1 cellular context compared by ENCODE assay signal in genomic region chr6:137910424-137910834, GRCh38.
TF ChIP-seq lines count a peak whose summit lies in the region.

No MANE protein-coding gene starts in this region.

TF ChIP-seq in K562, 482 proteins besides CTCF, POLR2A, EP300 and RAD21 (continued from another document and continues in another):
- TF ChIP-seq, protein P1, sequence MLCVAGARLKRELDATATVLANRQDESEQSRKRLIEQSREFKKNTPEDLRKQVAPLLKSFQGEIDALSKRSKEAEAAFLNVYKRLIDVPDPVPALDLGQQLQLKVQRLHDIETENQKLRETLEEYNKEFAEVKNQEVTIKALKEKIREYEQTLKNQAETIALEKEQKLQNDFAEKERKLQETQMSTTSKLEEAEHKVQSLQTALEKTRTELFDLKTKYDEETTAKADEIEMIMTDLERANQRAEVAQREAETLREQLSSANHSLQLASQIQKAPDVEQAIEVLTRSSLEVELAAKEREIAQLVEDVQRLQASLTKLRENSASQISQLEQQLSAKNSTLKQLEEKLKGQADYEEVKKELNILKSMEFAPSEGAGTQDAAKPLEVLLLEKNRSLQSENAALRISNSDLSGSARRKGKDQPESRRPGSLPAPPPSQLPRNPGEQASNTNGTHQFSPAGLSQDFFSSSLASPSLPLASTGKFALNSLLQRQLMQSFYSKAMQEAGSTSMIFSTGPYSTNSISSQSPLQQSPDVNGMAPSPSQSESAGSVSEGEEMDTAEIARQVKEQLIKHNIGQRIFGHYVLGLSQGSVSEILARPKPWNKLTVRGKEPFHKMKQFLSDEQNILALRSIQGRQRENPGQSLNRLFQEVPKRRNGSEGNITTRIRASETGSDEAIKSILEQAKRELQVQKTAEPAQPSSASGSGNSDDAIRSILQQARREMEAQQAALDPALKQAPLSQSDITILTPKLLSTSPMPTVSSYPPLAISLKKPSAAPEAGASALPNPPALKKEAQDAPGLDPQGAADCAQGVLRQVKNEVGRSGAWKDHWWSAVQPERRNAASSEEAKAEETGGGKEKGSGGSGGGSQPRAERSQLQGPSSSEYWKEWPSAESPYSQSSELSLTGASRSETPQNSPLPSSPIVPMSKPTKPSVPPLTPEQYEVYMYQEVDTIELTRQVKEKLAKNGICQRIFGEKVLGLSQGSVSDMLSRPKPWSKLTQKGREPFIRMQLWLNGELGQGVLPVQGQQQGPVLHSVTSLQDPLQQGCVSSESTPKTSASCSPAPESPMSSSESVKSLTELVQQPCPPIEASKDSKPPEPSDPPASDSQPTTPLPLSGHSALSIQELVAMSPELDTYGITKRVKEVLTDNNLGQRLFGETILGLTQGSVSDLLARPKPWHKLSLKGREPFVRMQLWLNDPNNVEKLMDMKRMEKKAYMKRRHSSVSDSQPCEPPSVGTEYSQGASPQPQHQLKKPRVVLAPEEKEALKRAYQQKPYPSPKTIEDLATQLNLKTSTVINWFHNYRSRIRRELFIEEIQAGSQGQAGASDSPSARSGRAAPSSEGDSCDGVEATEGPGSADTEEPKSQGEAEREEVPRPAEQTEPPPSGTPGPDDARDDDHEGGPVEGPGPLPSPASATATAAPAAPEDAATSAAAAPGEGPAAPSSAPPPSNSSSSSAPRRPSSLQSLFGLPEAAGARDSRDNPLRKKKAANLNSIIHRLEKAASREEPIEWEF (CRISPR knock-in tag; IDR thresholded peaks at IDR 0.05) = no peak
- TF ChIP-seq RBM17 (IDR thresholded peaks at IDR 0.05; ENCODE audit: borderline replicate concordance, low read depth, low read length) (no peak), RFX5 (IDR thresholded peaks at IDR 0.05; ENCODE audit: low read depth, low read length) (no peak), CHAMP1 (IDR thresholded peaks at IDR 0.05) (peak; percentile 73), LEF1 (IDR thresholded peaks at IDR 0.05) (peak; percentile 89; the same call in 1 of the 2 replicates), PHB2 (IDR thresholded peaks at IDR 0.05; ENCODE audit: low read depth) (no peak), SMARCA4 (IDR thresholded peaks at IDR 0.05) (peak; percentile 95), GTF2F1 (IDR thresholded peaks at IDR 0.05; ENCODE audit: low read depth, low read length) (no peak), LCOR (CRISPR knock-in tag; IDR thresholded peaks at IDR 0.05) (peak; percentile 81; the same call in 1 of the 2 replicates), TEAD4 (IDR thresholded peaks at IDR 0.05; ENCODE audit: low read length) (peak; percentile 63), TEAD4 (CRISPR knock-in tag; IDR thresholded peaks at IDR 0.05; ENCODE audit: borderline replicate concordance) (no peak), THAP7 (CRISPR knock-in tag; IDR thresholded peaks at IDR 0.05) (no peak), ZNF175 (CRISPR knock-in tag; IDR thresholded peaks at IDR 0.05; ENCODE audit: low read depth) (peak; percentile 92), THAP12 (CRISPR knock-in tag; IDR thresholded peaks at IDR 0.05) (no peak), POU5F1 (IDR thresholded peaks at IDR 0.05; ENCODE audit: borderline replicate concordance, low read depth, low read length, partially characterized antibody) (no peak), SMARCA5 (IDR thresholded peaks at IDR 0.05) (no peak), HBP1 (CRISPR knock-in tag; IDR thresholded peaks at IDR 0.05) (peak; percentile 88), KAT7 (CRISPR knock-in tag; IDR thresholded peaks at IDR 0.05; ENCODE audit: borderline replicate concordance) (no peak), ERF (CRISPR knock-in tag; IDR thresholded peaks at IDR 0.05) (peak; percentile 82; the same call in 1 of the 2 replicates), PML (IDR thresholded peaks at IDR 0.05; ENCODE audit: low read length) (peak; percentile 41; the same call in 1 of the 2 replicates), NFE2 (IDR thresholded peaks at IDR 0.05; ENCODE audit: low read depth) (peak; percentile 100), HSF4 (CRISPR knock-in tag; IDR thresholded peaks at IDR 0.05; ENCODE audit: borderline replicate concordance) (no peak), ZMIZ1 (IDR thresholded peaks at IDR 0.05; ENCODE audit: low read depth in 2 of 2, low read length in 2 of 2) (0 out of 4 replicates have a peak, but pooled peaks of 1 of the 2 experiments have one; percentile 8), NR2F6 (CRISPR knock-in tag; IDR thresholded peaks at IDR 0.05) (no peak), YBX1 (IDR thresholded peaks at IDR 0.05) (no peak), ZFP36 (IDR thresholded peaks at IDR 0.05; ENCODE audit: low read depth, low read length, partially characterized antibody) (peak; percentile 42), BRD9 (IDR thresholded peaks at IDR 0.05; ENCODE audit: low read depth, partially characterized antibody) (peak; percentile 96), ZC3H11A (IDR thresholded peaks at IDR 0.05; ENCODE audit: low read depth, low read length) (no peak), PYGO2 (tag; IDR thresholded peaks at IDR 0.05) (peak; percentile 57; the same call in 1 of the 2 replicates), RBM22 (IDR thresholded peaks at IDR 0.05; ENCODE audit: low read depth, low read length, poor library complexity, severe bottlenecking) (no peak), MCM3 (IDR thresholded peaks at IDR 0.05) (no peak), ZNF24 (IDR thresholded peaks at IDR 0.05) (0 out of 2 replicates have a peak, but pooled peaks have one; percentile 51), BRF1 (IDR thresholded peaks at IDR 0.05; ENCODE audit: borderline replicate concordance, extremely low read depth, insufficient read length) (no peak), E2F3 (CRISPR knock-in tag; IDR thresholded peaks at IDR 0.05) (peak; percentile 56; the same call in 1 of the 2 replicates), BACH1 (tag; IDR thresholded peaks at IDR 0.05) (no peak; the same call in 1 of the 2 replicates), GATAD2B (IDR thresholded peaks at IDR 0.05; ENCODE audit: borderline replicate concordance) (no peak), MAZ (CRISPR knock-in tag; conservative IDR thresholded peaks at IDR 0.05 in 1 of 2, IDR thresholded peaks at IDR 0.05 in 1 of 2) (peak; percentile 83 to 85)
- TF ChIP-seq, protein P2, sequence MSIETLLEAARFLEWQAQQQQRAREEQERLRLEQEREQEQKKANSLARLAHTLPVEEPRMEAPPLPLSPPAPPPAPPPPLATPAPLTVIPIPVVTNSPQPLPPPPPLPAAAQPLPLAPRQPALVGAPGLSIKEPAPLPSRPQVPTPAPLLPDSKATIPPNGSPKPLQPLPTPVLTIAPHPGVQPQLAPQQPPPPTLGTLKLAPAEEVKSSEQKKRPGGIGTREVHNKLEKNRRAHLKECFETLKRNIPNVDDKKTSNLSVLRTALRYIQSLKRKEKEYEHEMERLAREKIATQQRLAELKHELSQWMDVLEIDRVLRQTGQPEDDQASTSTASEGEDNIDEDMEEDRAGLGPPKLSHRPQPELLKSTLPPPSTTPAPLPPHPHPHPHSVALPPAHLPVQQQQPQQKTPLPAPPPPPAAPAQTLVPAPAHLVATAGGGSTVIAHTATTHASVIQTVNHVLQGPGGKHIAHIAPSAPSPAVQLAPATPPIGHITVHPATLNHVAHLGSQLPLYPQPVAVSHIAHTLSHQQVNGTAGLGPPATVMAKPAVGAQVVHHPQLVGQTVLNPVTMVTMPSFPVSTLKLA (conservative IDR thresholded peaks at IDR 0.05) = no peak; a peak in 1 of 4 replicates
- TF ChIP-seq, protein P3, sequence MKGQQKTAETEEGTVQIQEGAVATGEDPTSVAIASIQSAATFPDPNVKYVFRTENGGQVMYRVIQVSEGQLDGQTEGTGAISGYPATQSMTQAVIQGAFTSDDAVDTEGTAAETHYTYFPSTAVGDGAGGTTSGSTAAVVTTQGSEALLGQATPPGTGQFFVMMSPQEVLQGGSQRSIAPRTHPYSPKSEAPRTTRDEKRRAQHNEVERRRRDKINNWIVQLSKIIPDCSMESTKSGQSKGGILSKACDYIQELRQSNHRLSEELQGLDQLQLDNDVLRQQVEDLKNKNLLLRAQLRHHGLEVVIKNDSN (CRISPR knock-in tag; IDR thresholded peaks at IDR 0.05) = no peak
- TF ChIP-seq, protein P4, sequence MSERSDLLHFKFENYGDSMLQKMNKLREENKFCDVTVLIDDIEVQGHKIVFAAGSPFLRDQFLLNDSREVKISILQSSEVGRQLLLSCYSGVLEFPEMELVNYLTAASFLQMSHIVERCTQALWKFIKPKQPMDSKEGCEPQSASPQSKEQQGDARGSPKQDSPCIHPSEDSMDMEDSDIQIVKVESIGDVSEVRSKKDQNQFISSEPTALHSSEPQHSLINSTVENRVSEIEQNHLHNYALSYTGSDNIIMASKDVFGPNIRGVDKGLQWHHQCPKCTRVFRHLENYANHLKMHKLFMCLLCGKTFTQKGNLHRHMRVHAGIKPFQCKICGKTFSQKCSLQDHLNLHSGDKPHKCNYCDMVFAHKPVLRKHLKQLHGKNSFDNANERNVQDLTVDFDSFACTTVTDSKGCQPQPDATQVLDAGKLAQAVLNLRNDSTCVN (CRISPR knock-in tag; IDR thresholded peaks at IDR 0.05) = peak; percentile 26; the same call in 1 of the 2 replicates
- TF ChIP-seq, protein P5, sequence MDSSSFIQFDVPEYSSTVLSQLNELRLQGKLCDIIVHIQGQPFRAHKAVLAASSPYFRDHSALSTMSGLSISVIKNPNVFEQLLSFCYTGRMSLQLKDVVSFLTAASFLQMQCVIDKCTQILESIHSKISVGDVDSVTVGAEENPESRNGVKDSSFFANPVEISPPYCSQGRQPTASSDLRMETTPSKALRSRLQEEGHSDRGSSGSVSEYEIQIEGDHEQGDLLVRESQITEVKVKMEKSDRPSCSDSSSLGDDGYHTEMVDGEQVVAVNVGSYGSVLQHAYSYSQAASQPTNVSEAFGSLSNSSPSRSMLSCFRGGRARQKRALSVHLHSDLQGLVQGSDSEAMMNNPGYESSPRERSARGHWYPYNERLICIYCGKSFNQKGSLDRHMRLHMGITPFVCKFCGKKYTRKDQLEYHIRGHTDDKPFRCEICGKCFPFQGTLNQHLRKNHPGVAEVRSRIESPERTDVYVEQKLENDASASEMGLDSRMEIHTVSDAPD (CRISPR knock-in tag; IDR thresholded peaks at IDR 0.05) = no peak
